8 cellular contexts compared by ENCODE assay signal in genomic region chr11:134332189-134332631, GRCh38. TPM values are rescaled to one million over a fixed set of nuclear protein-coding genes. Genes with fewer than 3 reads are reported as not detected.
DNase-seq lines count a peak whose midpoint lies in the region; ATAC-seq and TF ChIP-seq lines count a peak whose summit lies in the region.

No MANE protein-coding gene starts in this region.

- peak overlapping the region; percentile 80 for H2AFZ ChIP-seq in neuron (ENCODE audit: low read depth, low read length)

- H3K27ac ChIP-seq in esophagus (ENCODE audit: low read depth in 2 of 2, low read length in 1 of 2), result no peak overlapping the region

- TF ChIP-seq CTCF in Calu3 (IDR thresholded peaks at IDR 0.05; ENCODE audit: unreplicated experiment), result no peak

- CTCF ChIA-PET in Calu3 (lab: Charles Lee), result no interaction called here

- H3K27me3 ChIP-seq in H7 (ENCODE audit: control insufficient read depth, insufficient read depth, low read length) (peaks cover 23% of the 10 kb centered on the region), esophagus (ENCODE audit: control insufficient read depth in 1 of 2, insufficient read depth in 2 of 2, low read length in 2 of 2) (no peaks in the 10 kb centered on the region), neuron (ENCODE audit: insufficient read depth, low read length) (peaks cover under 1% of the 10 kb centered on the region)

- no peaks in the 10 kb centered on the region for H3K9me3 ChIP-seq in esophagus (ENCODE audit: control insufficient read depth in 2 of 2, insufficient read depth in 1 of 2, low read depth in 1 of 2, low read length in 1 of 2)
- peaks cover 2% of the 10 kb centered on the region for H3K9me3 ChIP-seq in neuron (ENCODE audit: low read length)

- peak; percentile 30 for DNase-seq in Calu3
- peak; percentile 85 for DNase-seq in H7
- peak; percentile 9 for DNase-seq in SW480 (ENCODE audit: low spot score)
- DNase-seq in NOMO-1 (lab: John Stamatoyannopoulos, UW; ENCODE audit: unreplicated experiment in 2 of 2), result no peak
- no peak for DNase-seq in mucosa of gallbladder (ENCODE audit: low spot score)

- peaks cover 8% of the 10 kb centered on the region for H3K27me3 Mint-ChIP-seq in Calu3 (ENCODE audit: unreplicated experiment)

- intact Hi-C loops in Calu3 (cut with micrococcal nuclease; ENCODE audit: unreplicated experiment), result no loop called here

- no peaks in the 10 kb centered on the region for H3K36me3 ChIP-seq in H7 (replicated peaks; ENCODE audit: control insufficient read depth, insufficient read depth, low read length)
- no peaks in the 10 kb centered on the region for H3K36me3 ChIP-seq in esophagus (ENCODE audit: control insufficient read depth in 2 of 2, insufficient read depth in 2 of 2, low read length in 1 of 2)
- H3K36me3 ChIP-seq in neuron (ENCODE audit: insufficient read depth, low read length), result no peaks in the 10 kb centered on the region

- H3K9me3 Mint-ChIP-seq in Calu3 (ENCODE audit: low read depth, unreplicated experiment), result no peaks in the 10 kb centered on the region

- H3K4me1 ChIP-seq in esophagus (ENCODE audit: control insufficient read depth in 2 of 2, insufficient read depth in 2 of 2, low read length in 1 of 2) (peaks cover 0 to 6% of the 10 kb centered on the region in 2 donors), neuron (ENCODE audit: insufficient read depth, low read length) (peaks cover 3% of the 10 kb centered on the region)

- BruUV-seq in Calu3 (replicated peaks; lab: Mats Ljungman, UMichigan), result no TSS peak

- H3K4me3 ChIP-seq in H7 (ENCODE audit: insufficient read depth, low read depth, low read length), result peak overlapping the region; percentile 74
- peak overlapping the region; percentile 47 to 55 for H3K4me3 ChIP-seq in esophagus (ENCODE audit: low read depth in 1 of 2, low read length in 2 of 2)
- H3K4me3 ChIP-seq in neuron (ENCODE audit: low read length), result peak overlapping the region; percentile 71

- ATAC-seq in HG03039 (IDR thresholded peaks at IDR 0.05; ENCODE audit: unreplicated experiment), result no peak

- H3K4me3 Mint-ChIP-seq in Calu3 (ENCODE audit: low read depth, unreplicated experiment), result peak overlapping the region; percentile 69

- H3K27ac Mint-ChIP-seq in Calu3 (ENCODE audit: unreplicated experiment), result no peak overlapping the region

- peaks cover 20% of the 10 kb centered on the region for H3K36me3 Mint-ChIP-seq in Calu3 (ENCODE audit: insufficient read depth, unreplicated experiment)

- WGBS in esophagus, 2 donors, result 1 to 2% methylated on average over 37 to 40 of the region's 40 CpGs

- H3K4me1 Mint-ChIP-seq in Calu3 (ENCODE audit: low read depth, unreplicated experiment), result peaks cover 17% of the 10 kb centered on the region

RNA-seq across cellular contexts. Expression of gene GLB1L2, which starts 0.4 kb away (rescaled TPM):
- total RNA-seq in Calu3 (2022) (15.5 and 19.0 TPM in 2 replicates), mucosa of gallbladder (8.8 TPM)
- total RNA-seq in H7 (2014; rRNA removed; shearing (Covaris generic)), result 3.7 and 4.1 TPM in 2 replicates
- 1 to 10 TPM; 2.4 to 3.2 TPM for polyA plus RNA-seq in esophagus

RNA-seq across cellular contexts. Expression of gene GLB1L3, which starts 56.0 kb away (rescaled TPM):
- total RNA-seq in Calu3 (2022) (not detected in 2 replicates), mucosa of gallbladder (not detected)
- 24.0 and 35.0 TPM in 2 replicates for total RNA-seq in H7 (2014; rRNA removed; shearing (Covaris generic))
- polyA plus RNA-seq in esophagus, result under 1 TPM; 0.04 to 0.08 TPM

Comparison
In these comparisons a context has a peak if more than half of its experiments do, and no peak if none do; other contexts are left out.
1. DNase-seq: peak in Calu3 (single experiment), H7 (single experiment) and SW480 (single experiment); none in NOMO-1 (0 of 2) and mucosa of gallbladder (single experiment).
2. RNA of gene GLB1L3, which starts 56.0 kb away (total RNA-seq): 24.0 to 35.0 TPM in H7; not detected in mucosa of gallbladder (single experiment) and not detected in Calu3; every median in the first group is over 10 times any median in the second.
3. Peak in every context shown above with its lines, with median percentiles within 50 percentile points of each other: H3K4me3 ChIP-seq.